ENCODE assay signal across 2 cellular contexts in the genomic region with DNA sequence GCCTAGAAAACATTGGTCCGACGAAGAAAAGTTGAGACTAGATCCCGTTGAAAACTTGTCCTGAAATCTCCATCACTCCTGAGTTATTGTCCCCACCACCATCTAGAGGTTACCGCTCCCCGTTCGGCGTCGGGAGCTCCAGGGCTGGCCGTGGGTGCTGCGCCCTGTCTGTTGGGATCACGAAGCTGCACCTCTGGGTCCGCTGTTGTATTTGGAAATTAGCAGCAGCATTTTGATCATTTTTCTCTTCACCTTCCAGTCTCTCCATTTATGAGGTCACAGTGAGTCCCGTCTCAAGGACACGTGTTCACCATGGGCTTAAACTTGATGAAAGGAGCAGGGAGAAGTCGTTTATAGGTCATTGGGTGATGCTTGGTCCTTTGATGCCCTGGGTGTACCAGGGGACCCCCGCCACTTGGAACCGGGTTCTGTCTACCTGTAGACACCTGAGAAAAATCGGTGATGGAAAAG.
TF ChIP-seq lines count a peak whose summit lies in the region.

No MANE protein-coding gene starts in this region.

TF ChIP-seq in SK-N-SH, 30 proteins besides CTCF, POLR2A, EP300 and RAD21 (continued from another document):
- TF ChIP-seq, protein P1, sequence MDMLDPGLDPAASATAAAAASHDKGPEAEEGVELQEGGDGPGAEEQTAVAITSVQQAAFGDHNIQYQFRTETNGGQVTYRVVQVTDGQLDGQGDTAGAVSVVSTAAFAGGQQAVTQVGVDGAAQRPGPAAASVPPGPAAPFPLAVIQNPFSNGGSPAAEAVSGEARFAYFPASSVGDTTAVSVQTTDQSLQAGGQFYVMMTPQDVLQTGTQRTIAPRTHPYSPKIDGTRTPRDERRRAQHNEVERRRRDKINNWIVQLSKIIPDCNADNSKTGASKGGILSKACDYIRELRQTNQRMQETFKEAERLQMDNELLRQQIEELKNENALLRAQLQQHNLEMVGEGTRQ (IDR thresholded peaks at IDR 0.05; ENCODE audit: borderline replicate concordance, low read depth, low read length) = no peak
- TF ChIP-seq JUND (IDR thresholded peaks at IDR 0.05) (no peak), YY1 (IDR thresholded peaks at IDR 0.05; ENCODE audit: low read depth) (no peak), SMC3 (IDR thresholded peaks at IDR 0.05; ENCODE audit: low read depth, low read length) (no peak), RCOR1 (IDR thresholded peaks at IDR 0.05; ENCODE audit: low read length) (no peak), NRF1 (IDR thresholded peaks at IDR 0.05; ENCODE audit: low read depth, low read length) (no peak), RFX5 (IDR thresholded peaks at IDR 0.05; ENCODE audit: low read length) (no peak), SIN3A (IDR thresholded peaks at IDR 0.05; ENCODE audit: borderline replicate concordance, low read depth, low read length) (no peak; the same call in 1 of the 2 replicates)
- TF ChIP-seq, protein P2, sequence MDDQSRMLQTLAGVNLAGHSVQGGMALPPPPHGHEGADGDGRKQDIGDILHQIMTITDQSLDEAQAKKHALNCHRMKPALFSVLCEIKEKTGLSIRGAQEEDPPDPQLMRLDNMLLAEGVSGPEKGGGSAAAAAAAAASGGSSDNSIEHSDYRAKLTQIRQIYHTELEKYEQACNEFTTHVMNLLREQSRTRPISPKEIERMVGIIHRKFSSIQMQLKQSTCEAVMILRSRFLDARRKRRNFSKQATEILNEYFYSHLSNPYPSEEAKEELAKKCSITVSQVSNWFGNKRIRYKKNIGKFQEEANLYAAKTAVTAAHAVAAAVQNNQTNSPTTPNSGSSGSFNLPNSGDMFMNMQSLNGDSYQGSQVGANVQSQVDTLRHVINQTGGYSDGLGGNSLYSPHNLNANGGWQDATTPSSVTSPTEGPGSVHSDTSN (IDR thresholded peaks at IDR 0.05) = no peak
- TF ChIP-seq, protein P3, sequence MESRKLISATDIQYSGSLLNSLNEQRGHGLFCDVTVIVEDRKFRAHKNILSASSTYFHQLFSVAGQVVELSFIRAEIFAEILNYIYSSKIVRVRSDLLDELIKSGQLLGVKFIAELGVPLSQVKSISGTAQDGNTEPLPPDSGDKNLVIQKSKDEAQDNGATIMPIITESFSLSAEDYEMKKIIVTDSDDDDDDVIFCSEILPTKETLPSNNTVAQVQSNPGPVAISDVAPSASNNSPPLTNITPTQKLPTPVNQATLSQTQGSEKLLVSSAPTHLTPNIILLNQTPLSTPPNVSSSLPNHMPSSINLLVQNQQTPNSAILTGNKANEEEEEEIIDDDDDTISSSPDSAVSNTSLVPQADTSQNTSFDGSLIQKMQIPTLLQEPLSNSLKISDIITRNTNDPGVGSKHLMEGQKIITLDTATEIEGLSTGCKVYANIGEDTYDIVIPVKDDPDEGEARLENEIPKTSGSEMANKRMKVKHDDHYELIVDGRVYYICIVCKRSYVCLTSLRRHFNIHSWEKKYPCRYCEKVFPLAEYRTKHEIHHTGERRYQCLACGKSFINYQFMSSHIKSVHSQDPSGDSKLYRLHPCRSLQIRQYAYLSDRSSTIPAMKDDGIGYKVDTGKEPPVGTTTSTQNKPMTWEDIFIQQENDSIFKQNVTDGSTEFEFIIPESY (IDR thresholded peaks at IDR 0.05; ENCODE audit: borderline replicate concordance, low read depth) = no peak
- TF ChIP-seq, protein P4, sequence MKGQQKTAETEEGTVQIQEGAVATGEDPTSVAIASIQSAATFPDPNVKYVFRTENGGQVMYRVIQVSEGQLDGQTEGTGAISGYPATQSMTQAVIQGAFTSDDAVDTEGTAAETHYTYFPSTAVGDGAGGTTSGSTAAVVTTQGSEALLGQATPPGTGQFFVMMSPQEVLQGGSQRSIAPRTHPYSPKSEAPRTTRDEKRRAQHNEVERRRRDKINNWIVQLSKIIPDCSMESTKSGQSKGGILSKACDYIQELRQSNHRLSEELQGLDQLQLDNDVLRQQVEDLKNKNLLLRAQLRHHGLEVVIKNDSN (IDR thresholded peaks at IDR 0.05; ENCODE audit: borderline replicate concordance, low read depth) = no peak

TF ChIP-seq in SK-N-SH treated with all-trans-retinoic acid at 6 μM for 48 hours, 23 proteins besides CTCF, POLR2A, EP300 and RAD21 (continued from another document):
- TF ChIP-seq, protein P5, sequence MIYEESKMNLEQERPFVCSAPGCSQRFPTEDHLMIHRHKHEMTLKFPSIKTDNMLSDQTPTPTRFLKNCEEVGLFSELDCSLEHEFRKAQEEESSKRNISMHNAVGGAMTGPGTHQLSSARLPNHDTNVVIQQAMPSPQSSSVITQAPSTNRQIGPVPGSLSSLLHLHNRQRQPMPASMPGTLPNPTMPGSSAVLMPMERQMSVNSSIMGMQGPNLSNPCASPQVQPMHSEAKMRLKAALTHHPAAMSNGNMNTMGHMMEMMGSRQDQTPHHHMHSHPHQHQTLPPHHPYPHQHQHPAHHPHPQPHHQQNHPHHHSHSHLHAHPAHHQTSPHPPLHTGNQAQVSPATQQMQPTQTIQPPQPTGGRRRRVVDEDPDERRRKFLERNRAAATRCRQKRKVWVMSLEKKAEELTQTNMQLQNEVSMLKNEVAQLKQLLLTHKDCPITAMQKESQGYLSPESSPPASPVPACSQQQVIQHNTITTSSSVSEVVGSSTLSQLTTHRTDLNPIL (CRISPR knock-in tag; IDR thresholded peaks at IDR 0.05; ENCODE audit: low read depth) = no peak
- TF ChIP-seq ZFP30 (CRISPR knock-in tag; IDR thresholded peaks at IDR 0.05) (no peak), GLIS3 (CRISPR knock-in tag; IDR thresholded peaks at IDR 0.05) (no peak), ZNF565 (CRISPR knock-in tag; conservative IDR thresholded peaks at IDR 0.05; ENCODE audit: low read depth) (no peak), RARB (CRISPR knock-in tag; IDR thresholded peaks at IDR 0.05) (no peak), ZNF8 (CRISPR knock-in tag; IDR thresholded peaks at IDR 0.05) (no peak), ESRRG (CRISPR knock-in tag; IDR thresholded peaks at IDR 0.05) (no peak), PPARA (CRISPR knock-in tag; IDR thresholded peaks at IDR 0.05; ENCODE audit: borderline replicate concordance) (no peak), SNAI2 (CRISPR knock-in tag; IDR thresholded peaks at IDR 0.05) (no peak), TOX (CRISPR knock-in tag; IDR thresholded peaks at IDR 0.05; ENCODE audit: borderline replicate concordance) (no peak), OSR1 (CRISPR knock-in tag; IDR thresholded peaks at IDR 0.05) (no peak), ZNF70 (CRISPR knock-in tag; IDR thresholded peaks at IDR 0.05) (no peak), TCF4 (CRISPR knock-in tag; IDR thresholded peaks at IDR 0.05; ENCODE audit: borderline replicate concordance) (no peak)
- TF ChIP-seq, protein P6, sequence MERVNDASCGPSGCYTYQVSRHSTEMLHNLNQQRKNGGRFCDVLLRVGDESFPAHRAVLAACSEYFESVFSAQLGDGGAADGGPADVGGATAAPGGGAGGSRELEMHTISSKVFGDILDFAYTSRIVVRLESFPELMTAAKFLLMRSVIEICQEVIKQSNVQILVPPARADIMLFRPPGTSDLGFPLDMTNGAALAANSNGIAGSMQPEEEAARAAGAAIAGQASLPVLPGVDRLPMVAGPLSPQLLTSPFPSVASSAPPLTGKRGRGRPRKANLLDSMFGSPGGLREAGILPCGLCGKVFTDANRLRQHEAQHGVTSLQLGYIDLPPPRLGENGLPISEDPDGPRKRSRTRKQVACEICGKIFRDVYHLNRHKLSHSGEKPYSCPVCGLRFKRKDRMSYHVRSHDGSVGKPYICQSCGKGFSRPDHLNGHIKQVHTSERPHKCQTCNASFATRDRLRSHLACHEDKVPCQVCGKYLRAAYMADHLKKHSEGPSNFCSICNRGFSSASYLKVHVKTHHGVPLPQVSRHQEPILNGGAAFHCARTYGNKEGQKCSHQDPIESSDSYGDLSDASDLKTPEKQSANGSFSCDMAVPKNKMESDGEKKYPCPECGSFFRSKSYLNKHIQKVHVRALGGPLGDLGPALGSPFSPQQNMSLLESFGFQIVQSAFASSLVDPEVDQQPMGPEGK (CRISPR knock-in tag; IDR thresholded peaks at IDR 0.05; ENCODE audit: borderline replicate concordance) = no peak
- TF ChIP-seq, protein P7, sequence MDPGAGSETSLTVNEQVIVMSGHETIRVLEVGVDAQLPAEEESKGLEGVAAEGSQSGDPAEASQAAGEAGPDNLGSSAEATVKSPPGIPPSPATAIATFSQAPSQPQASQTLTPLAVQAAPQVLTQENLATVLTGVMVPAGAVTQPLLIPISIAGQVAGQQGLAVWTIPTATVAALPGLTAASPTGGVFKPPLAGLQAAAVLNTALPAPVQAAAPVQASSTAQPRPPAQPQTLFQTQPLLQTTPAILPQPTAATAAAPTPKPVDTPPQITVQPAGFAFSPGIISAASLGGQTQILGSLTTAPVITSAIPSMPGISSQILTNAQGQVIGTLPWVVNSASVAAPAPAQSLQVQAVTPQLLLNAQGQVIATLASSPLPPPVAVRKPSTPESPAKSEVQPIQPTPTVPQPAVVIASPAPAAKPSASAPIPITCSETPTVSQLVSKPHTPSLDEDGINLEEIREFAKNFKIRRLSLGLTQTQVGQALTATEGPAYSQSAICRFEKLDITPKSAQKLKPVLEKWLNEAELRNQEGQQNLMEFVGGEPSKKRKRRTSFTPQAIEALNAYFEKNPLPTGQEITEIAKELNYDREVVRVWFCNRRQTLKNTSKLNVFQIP (CRISPR knock-in tag; IDR thresholded peaks at IDR 0.05; ENCODE audit: borderline replicate concordance, low read depth) = no peak
- TF ChIP-seq, protein P8, sequence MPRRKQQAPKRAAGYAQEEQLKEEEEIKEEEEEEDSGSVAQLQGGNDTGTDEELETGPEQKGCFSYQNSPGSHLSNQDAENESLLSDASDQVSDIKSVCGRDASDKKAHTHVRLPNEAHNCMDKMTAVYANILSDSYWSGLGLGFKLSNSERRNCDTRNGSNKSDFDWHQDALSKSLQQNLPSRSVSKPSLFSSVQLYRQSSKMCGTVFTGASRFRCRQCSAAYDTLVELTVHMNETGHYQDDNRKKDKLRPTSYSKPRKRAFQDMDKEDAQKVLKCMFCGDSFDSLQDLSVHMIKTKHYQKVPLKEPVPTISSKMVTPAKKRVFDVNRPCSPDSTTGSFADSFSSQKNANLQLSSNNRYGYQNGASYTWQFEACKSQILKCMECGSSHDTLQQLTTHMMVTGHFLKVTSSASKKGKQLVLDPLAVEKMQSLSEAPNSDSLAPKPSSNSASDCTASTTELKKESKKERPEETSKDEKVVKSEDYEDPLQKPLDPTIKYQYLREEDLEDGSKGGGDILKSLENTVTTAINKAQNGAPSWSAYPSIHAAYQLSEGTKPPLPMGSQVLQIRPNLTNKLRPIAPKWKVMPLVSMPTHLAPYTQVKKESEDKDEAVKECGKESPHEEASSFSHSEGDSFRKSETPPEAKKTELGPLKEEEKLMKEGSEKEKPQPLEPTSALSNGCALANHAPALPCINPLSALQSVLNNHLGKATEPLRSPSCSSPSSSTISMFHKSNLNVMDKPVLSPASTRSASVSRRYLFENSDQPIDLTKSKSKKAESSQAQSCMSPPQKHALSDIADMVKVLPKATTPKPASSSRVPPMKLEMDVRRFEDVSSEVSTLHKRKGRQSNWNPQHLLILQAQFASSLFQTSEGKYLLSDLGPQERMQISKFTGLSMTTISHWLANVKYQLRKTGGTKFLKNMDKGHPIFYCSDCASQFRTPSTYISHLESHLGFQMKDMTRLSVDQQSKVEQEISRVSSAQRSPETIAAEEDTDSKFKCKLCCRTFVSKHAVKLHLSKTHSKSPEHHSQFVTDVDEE (CRISPR knock-in tag; IDR thresholded peaks at IDR 0.05) = no peak
- TF ChIP-seq, protein P9, sequence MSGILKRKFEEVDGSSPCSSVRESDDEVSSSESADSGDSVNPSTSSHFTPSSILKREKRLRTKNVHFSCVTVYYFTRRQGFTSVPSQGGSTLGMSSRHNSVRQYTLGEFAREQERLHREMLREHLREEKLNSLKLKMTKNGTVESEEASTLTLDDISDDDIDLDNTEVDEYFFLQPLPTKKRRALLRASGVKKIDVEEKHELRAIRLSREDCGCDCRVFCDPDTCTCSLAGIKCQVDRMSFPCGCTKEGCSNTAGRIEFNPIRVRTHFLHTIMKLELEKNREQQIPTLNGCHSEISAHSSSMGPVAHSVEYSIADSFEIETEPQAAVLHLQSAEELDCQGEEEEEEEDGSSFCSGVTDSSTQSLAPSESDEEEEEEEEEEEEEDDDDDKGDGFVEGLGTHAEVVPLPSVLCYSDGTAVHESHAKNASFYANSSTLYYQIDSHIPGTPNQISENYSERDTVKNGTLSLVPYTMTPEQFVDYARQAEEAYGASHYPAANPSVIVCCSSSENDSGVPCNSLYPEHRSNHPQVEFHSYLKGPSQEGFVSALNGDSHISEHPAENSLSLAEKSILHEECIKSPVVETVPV (CRISPR knock-in tag; IDR thresholded peaks at IDR 0.05) = no peak
